In genomic region chr11:65487467-65488272, GRCh38 we compare ENCODE assay signal across 8 cellular contexts. TPM values are rescaled to one million over a fixed set of nuclear protein-coding genes. Genes with fewer than 3 reads are reported as not detected.
DNase-seq lines count a peak whose midpoint lies in the region; ATAC-seq and TF ChIP-seq lines count a peak whose summit lies in the region.

No MANE protein-coding gene starts in this region.

- ATAC-seq in heart left ventricle (peak; percentile 81 to 94 (median 89)), GM21360 (IDR thresholded peaks at IDR 0.05; ENCODE audit: unreplicated experiment) (no peak)

- H3K27ac ChIP-seq in heart left ventricle: peak overlapping the region; percentile 90 to 100 (median 99)

- H3K4me3 Mint-ChIP-seq in activated naive CD4-positive, alpha-beta T cell treated with anti-CD3 and anti-CD28 coated beads, Interleukin-2, amount 10 ng/mL, durations not matched to agents 7 days and 5 days: no peak overlapping the region

- H3K4me1 Mint-ChIP-seq in activated naive CD4-positive, alpha-beta T cell treated with anti-CD3 and anti-CD28 coated beads, Interleukin-2, amount 10 ng/mL, durations not matched to agents 7 days and 5 days: peaks cover 40% of the 10 kb centered on the region

- WGBS in heart left ventricle, 4 donors: 2 to 8% (median 6%) methylated on average over 17 of the region's 17 CpGs

- peaks cover 37 to 78% (median 70%) of the 10 kb centered on the region in 12 donors for H3K4me1 ChIP-seq in heart left ventricle

- no peaks in the 10 kb centered on the region for H3K27me3 ChIP-seq in heart left ventricle

- H3K9me3 Mint-ChIP-seq in activated naive CD4-positive, alpha-beta T cell treated with anti-CD3 and anti-CD28 coated beads, Interleukin-2, amount 10 ng/mL, durations not matched to agents 7 days and 5 days: no peaks in the 10 kb centered on the region

- no peaks in the 10 kb centered on the region for H3K9me3 ChIP-seq in heart left ventricle

- TF ChIP-seq POLR2A in heart left ventricle (IDR thresholded peaks at IDR 0.05): peak in 1 of 2 donors; percentile 57

- intact Hi-C loops in heart left ventricle (cut with DNase I): no loop called here

- H3K4me3 ChIP-seq in heart left ventricle: peak overlapping the region in 10 of 12 donors; percentile 0 to 41 (median 28)

- no peaks in the 10 kb centered on the region for H3K36me3 ChIP-seq in heart left ventricle

- peak overlapping the region; percentile 54 for H3K27ac Mint-ChIP-seq in activated naive CD4-positive, alpha-beta T cell treated with anti-CD3 and anti-CD28 coated beads, Interleukin-2, amount 10 ng/mL, durations not matched to agents 7 days and 5 days

- DNase-seq in activated naive CD4-positive, alpha-beta T cell treated with anti-CD3 and anti-CD28 coated beads, Interleukin-2, amount 10 ng/mL, durations not matched to agents 7 days and 5 days: peak; percentile 44
- no peak for DNase-seq in activated naive CD4-positive, alpha-beta T cell treated with anti-CD3 and anti-CD28 coated beads, Interleukin-2, amount 50 U/mL, for 16 hours
- DNase-seq in HS-5 (ENCODE audit: low read depth): peak; percentile 98
- DNase-seq in NCI-H82 (lab: John Stamatoyannopoulos, UW): peak; percentile 99
- DNase-seq in amygdala (lab: John Stamatoyannopoulos, UW): peak; percentile 78 to 100 (median 100)
- DNase-seq in heart left ventricle: peak; percentile 95 to 100 (median 99)
- peak; percentile 100 for DNase-seq in occipital lobe (lab: John Stamatoyannopoulos, UW)

- TF ChIP-seq CTCF in heart left ventricle (IDR thresholded peaks at IDR 0.05): peak in 1 of 12 donors; percentile 12

- no peaks in the 10 kb centered on the region for H3K36me3 Mint-ChIP-seq in activated naive CD4-positive, alpha-beta T cell treated with anti-CD3 and anti-CD28 coated beads, Interleukin-2, amount 10 ng/mL, durations not matched to agents 7 days and 5 days

- H3K27me3 Mint-ChIP-seq in activated naive CD4-positive, alpha-beta T cell treated with anti-CD3 and anti-CD28 coated beads, Interleukin-2, amount 10 ng/mL, durations not matched to agents 7 days and 5 days: peaks cover 30% of the 10 kb centered on the region

- CTCF ChIA-PET in activated naive CD4-positive, alpha-beta T cell treated with anti-CD3 and anti-CD28 coated beads, Interleukin-2, amount 10 ng/mL, durations not matched to agents 7 days and 5 days (lab: Charles Lee): interaction anchor here (1.1 to 3.0 kb wide), 4 partner anchors 8 to 137 kb away, joined by 3 to 10 read pairs (median 4); no protein-coding TSS in a partner anchor

RNA-seq across cellular contexts. Expression of gene MALAT1, which starts 11.2 kb away (rescaled TPM):
- 1,000 to 10,000 TPM; 1,047 to 9,662 (median 6,606) TPM for total RNA-seq in heart left ventricle
- 1,000 to 10,000 TPM; 1,168 to 4,497 TPM for polyA plus RNA-seq in heart left ventricle
- 11,800 TPM for total RNA-seq in occipital lobe

RNA-seq across cellular contexts. Expression of gene SCYL1, which starts 37.2 kb away (rescaled TPM):
- total RNA-seq in heart left ventricle (100 to 1,000 TPM in 1 of 9 donors, 10 to 100 TPM in 8; 51.6 to 135 (median 62.2) TPM), occipital lobe (34.2 TPM)
- polyA plus RNA-seq in heart left ventricle: 10 to 100 TPM; 86.6 to 90.2 TPM
